In genomic region chr13:77325371-77325941, GRCh38 we compare ENCODE assay signal across 1 cellular context.
TF ChIP-seq lines count a peak whose summit lies in the region.

No MANE protein-coding gene starts in this region.

TF ChIP-seq in GM12878, 131 proteins besides CTCF, POLR2A, EP300 and RAD21 (continued from another document):
- TF ChIP-seq, protein P1, sequence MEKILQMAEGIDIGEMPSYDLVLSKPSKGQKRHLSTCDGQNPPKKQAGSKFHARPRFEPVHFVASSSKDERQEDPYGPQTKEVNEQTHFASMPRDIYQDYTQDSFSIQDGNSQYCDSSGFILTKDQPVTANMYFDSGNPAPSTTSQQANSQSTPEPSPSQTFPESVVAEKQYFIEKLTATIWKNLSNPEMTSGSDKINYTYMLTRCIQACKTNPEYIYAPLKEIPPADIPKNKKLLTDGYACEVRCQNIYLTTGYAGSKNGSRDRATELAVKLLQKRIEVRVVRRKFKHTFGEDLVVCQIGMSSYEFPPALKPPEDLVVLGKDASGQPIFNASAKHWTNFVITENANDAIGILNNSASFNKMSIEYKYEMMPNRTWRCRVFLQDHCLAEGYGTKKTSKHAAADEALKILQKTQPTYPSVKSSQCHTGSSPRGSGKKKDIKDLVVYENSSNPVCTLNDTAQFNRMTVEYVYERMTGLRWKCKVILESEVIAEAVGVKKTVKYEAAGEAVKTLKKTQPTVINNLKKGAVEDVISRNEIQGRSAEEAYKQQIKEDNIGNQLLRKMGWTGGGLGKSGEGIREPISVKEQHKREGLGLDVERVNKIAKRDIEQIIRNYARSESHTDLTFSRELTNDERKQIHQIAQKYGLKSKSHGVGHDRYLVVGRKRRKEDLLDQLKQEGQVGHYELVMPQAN (conservative IDR thresholded peaks at IDR 0.05): peak; percentile 29; the same call in 1 of the 2 replicates
- TF ChIP-seq POLR2AphosphoS5 (IDR thresholded peaks at IDR 0.05; ENCODE audit: low read length): 0 out of 2 replicates have a peak, but pooled peaks have one; percentile 36
- no peak for TF ChIP-seq FOXM1 (IDR thresholded peaks at IDR 0.05; ENCODE audit: low read depth, low read length)
- no peak for TF ChIP-seq JUNB (IDR thresholded peaks at IDR 0.05)
- no peak for TF ChIP-seq BACH1 (IDR thresholded peaks at IDR 0.05; ENCODE audit: borderline replicate concordance)
- TF ChIP-seq ELK1 (IDR thresholded peaks at IDR 0.05; ENCODE audit: low read depth, low read length): no peak
- peak; percentile 50; the same call in 1 of the 2 replicates for TF ChIP-seq ASH2L (IDR thresholded peaks at IDR 0.05; ENCODE audit: borderline replicate concordance, low read depth)
- TF ChIP-seq EGR1 (IDR thresholded peaks at IDR 0.05; ENCODE audit: borderline replicate concordance in 1 of 2, low read depth in 2 of 2, low read length in 2 of 2): no peak
- TF ChIP-seq, protein P2, sequence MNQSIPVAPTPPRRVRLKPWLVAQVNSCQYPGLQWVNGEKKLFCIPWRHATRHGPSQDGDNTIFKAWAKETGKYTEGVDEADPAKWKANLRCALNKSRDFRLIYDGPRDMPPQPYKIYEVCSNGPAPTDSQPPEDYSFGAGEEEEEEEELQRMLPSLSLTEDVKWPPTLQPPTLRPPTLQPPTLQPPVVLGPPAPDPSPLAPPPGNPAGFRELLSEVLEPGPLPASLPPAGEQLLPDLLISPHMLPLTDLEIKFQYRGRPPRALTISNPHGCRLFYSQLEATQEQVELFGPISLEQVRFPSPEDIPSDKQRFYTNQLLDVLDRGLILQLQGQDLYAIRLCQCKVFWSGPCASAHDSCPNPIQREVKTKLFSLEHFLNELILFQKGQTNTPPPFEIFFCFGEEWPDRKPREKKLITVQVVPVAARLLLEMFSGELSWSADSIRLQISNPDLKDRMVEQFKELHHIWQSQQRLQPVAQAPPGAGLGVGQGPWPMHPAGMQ (IDR thresholded peaks at IDR 0.05; ENCODE audit: borderline replicate concordance): no peak
- TF ChIP-seq IKZF2 (IDR thresholded peaks at IDR 0.05): 0 out of 4 replicates have a peak, but pooled peaks of 1 of the 2 experiments have one; percentile 12
- TF ChIP-seq TCF3 (IDR thresholded peaks at IDR 0.05; ENCODE audit: borderline replicate concordance, insufficient read depth, low read depth, low read length): no peak
- no peak for TF ChIP-seq ESRRA (IDR thresholded peaks at IDR 0.05; ENCODE audit: low read length)
- no peak for TF ChIP-seq MXI1 (IDR thresholded peaks at IDR 0.05; ENCODE audit: low read depth, low read length)
- 0 out of 2 replicates have a peak, but pooled peaks have one; percentile 4 for TF ChIP-seq NBN (IDR thresholded peaks at IDR 0.05)
- TF ChIP-seq, protein P3, sequence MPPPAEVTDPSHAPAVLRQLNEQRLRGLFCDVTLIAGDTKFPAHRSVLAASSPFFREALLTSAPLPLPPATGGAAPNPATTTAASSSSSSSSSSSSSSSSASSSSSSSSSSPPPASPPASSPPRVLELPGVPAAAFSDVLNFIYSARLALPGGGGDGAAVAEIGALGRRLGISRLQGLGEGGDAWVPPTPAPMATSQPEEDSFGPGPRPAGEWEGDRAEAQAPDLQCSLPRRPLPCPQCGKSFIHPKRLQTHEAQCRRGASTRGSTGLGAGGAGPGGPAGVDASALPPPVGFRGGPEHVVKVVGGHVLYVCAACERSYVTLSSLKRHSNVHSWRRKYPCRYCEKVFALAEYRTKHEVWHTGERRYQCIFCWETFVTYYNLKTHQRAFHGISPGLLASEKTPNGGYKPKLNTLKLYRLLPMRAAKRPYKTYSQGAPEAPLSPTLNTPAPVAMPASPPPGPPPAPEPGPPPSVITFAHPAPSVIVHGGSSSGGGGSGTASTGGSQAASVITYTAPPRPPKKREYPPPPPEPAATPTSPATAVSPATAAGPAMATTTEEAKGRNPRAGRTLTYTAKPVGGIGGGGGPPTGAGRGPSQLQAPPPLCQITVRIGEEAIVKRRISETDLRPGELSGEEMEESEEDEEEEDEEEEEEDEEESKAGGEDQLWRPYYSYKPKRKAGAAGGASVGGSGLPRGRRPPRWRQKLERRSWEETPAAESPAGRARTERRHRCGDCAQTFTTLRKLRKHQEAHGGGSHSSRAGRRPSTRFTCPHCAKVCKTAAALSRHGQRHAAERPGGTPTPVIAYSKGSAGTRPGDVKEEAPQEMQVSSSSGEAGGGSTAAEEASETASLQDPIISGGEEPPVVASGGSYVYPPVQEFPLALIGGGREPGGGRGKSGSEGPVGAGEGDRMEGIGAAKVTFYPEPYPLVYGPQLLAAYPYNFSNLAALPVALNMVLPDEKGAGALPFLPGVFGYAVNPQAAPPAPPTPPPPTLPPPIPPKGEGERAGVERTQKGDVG (CRISPR knock-in tag; IDR thresholded peaks at IDR 0.05): no peak
- TF ChIP-seq ZNF207 (IDR thresholded peaks at IDR 0.05; ENCODE audit: borderline replicate concordance): no peak
- TF ChIP-seq MLLT1 (IDR thresholded peaks at IDR 0.05): 0 out of 2 replicates have a peak, but pooled peaks have one; percentile 30
- no peak for TF ChIP-seq RB1 (IDR thresholded peaks at IDR 0.05; ENCODE audit: borderline replicate concordance)
- no peak for TF ChIP-seq CBFB (IDR thresholded peaks at IDR 0.05; ENCODE audit: low read depth)
- TF ChIP-seq, protein P4, sequence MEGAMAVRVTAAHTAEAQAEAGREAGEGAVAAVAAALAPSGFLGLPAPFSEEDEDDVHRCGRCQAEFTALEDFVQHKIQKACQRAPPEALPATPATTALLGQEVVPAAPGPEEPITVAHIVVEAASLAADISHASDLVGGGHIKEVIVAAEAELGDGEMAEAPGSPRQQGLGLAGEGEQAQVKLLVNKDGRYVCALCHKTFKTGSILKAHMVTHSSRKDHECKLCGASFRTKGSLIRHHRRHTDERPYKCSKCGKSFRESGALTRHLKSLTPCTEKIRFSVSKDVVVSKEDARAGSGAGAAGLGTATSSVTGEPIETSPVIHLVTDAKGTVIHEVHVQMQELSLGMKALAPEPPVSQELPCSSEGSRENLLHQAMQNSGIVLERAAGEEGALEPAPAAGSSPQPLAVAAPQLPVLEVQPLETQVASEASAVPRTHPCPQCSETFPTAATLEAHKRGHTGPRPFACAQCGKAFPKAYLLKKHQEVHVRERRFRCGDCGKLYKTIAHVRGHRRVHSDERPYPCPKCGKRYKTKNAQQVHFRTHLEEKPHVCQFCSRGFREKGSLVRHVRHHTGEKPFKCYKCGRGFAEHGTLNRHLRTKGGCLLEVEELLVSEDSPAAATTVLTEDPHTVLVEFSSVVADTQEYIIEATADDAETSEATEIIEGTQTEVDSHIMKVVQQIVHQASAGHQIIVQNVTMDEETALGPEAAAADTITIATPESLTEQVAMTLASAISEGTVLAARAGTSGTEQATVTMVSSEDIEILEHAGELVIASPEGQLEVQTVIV (IDR thresholded peaks at IDR 0.05; ENCODE audit: borderline replicate concordance, partially characterized antibody): no peak
- no peak for TF ChIP-seq SUZ12 (IDR thresholded peaks at IDR 0.05; ENCODE audit: unreplicated experiment)
- TF ChIP-seq RELB (IDR thresholded peaks at IDR 0.05; ENCODE audit: low read depth): no peak
- peak; percentile 11; the same call in 1 of the 2 replicates for TF ChIP-seq ZNF384 (IDR thresholded peaks at IDR 0.05; ENCODE audit: borderline replicate concordance, low read depth, low read length)
- TF ChIP-seq MYB (IDR thresholded peaks at IDR 0.05; ENCODE audit: borderline replicate concordance, low read depth, low read length): no peak
- TF ChIP-seq NFIC (IDR thresholded peaks at IDR 0.05; ENCODE audit: low read depth, low read length): no peak
